In genomic region chr9:137456061-137456863, GRCh38 we compare ENCODE assay signal across 12 cellular contexts. TPM values are rescaled to one million over a fixed set of nuclear protein-coding genes. Genes with fewer than 3 reads are reported as not detected.
DNase-seq lines count a peak whose midpoint lies in the region; ATAC-seq and TF ChIP-seq lines count a peak whose summit lies in the region.
"Had no signal": no experiment of that assay in that cellular context is flagged by ENCODE, and none has a peak within 500 bp of the region (broad histone marks: within the 10 kb centered on the region; RNA-seq: fewer than 3 reads in every experiment).

No MANE protein-coding gene starts in this region.

- WGBS in SK-N-SH (ENCODE audit: low lambda C conversion rate), result 90% methylated on average over 10 of the region's 12 CpGs
- WGBS in prostate gland, result 74% methylated on average over 12 of the region's 12 CpGs

- ATAC-seq in SK-N-SH treated with all-trans-retinoic acid at 6 μM for 48 hours (no peak), GM21390 (IDR thresholded peaks at IDR 0.05; ENCODE audit: unreplicated experiment) (no peak)
- ATAC-seq: left colon had no signal

- in situ Hi-C loops in GM13976 (cut with MboI; ENCODE audit: low sequenced_read_pairs, unreplicated experiment), result no loop called here

- TF ChIP-seq POLR2A in prostate gland (IDR thresholded peaks at IDR 0.05), result no peak

- no peak for TF ChIP-seq EP300 in SK-N-SH (IDR thresholded peaks at IDR 0.05; ENCODE audit: borderline replicate concordance in 1 of 2, low read depth in 1 of 2, low read length in 1 of 2)

- intact Hi-C loops in prostate gland (cut with DNase I), result no loop called here

- no peaks in the 10 kb centered on the region for H3F3A ChIP-seq in SK-N-SH (replicated peaks; ENCODE audit: insufficient read depth)

- no peak for TF ChIP-seq RAD21 in SK-N-SH (IDR thresholded peaks at IDR 0.05; ENCODE audit: low read length)

- H3K9ac ChIP-seq in SK-N-SH, result no peak overlapping the region

- CTCF ChIA-PET in SK-N-SH (lab: Yijun Ruan, JAX), result interaction anchor here (1.1 to 5.7 kb wide), 5 partner anchors 12 to 169 kb away, joined by 3 to 53 read pairs (median 6); partner anchors contain the start of genes ENTPD8, EXD3, NOXA1 and NRARP

- peaks cover 18 to 51% of the 10 kb centered on the region in 2 experiments for H3K4me1 ChIP-seq in SK-N-SH (ENCODE audit: control insufficient read depth in 1 of 2, insufficient read depth in 2 of 2, low read depth in 1 of 2, low read length in 1 of 2)
- H3K4me1 ChIP-seq in SJSA1 (replicated peaks), result peaks cover 45% of the 10 kb centered on the region
- peaks cover 12% of the 10 kb centered on the region for H3K4me1 ChIP-seq in prostate gland (replicated peaks)

- peaks cover 10% of the 10 kb centered on the region; the same call in 1 of the 2 replicates for H3K79me2 ChIP-seq in SK-N-SH (ENCODE audit: insufficient read depth)

- peak overlapping the region; percentile 98; the same call in 1 of the 2 replicates for H3K4me2 ChIP-seq in SK-N-SH

- H3K36me3 ChIP-seq in SK-N-SH (replicated peaks in 1 of 2; ENCODE audit: control insufficient read depth in 1 of 2, insufficient read depth in 2 of 2, low read length in 1 of 2) (peaks cover 0 to 34% of the 10 kb centered on the region in 2 experiments), SJSA1 (peaks cover 51% of the 10 kb centered on the region), prostate gland (no peaks in the 10 kb centered on the region)
- H3K36me3 ChIP-seq: transverse colon had no signal

- no peaks in the 10 kb centered on the region for H3K9me3 ChIP-seq in SK-N-SH
- H3K9me3 ChIP-seq in SJSA1 (replicated peaks), result peaks cover 6% of the 10 kb centered on the region; the same call in 1 of the 2 replicates
- H3K9me3 ChIP-seq in prostate gland, result no peaks in the 10 kb centered on the region
- H3K9me3 ChIP-seq: transverse colon had no signal

- H3K9me2 ChIP-seq in SK-N-SH, result no peaks in the 10 kb centered on the region

- H3K27me3 ChIP-seq in SK-N-SH (ENCODE audit: insufficient read depth) (no peaks in the 10 kb centered on the region), SJSA1 (replicated peaks) (no peaks in the 10 kb centered on the region), prostate gland (replicated peaks; ENCODE audit: insufficient read depth) (no peaks in the 10 kb centered on the region)
- H3K27me3 ChIP-seq: transverse colon had no signal

- H3K27ac ChIP-seq in SK-N-SH (ENCODE audit: low read depth in 2 of 2, low read length in 1 of 2) (peak overlapping the region in 1 of 2 experiments; percentile 39; a peak in 1 of 4 replicates), SJSA1 (peak overlapping the region; percentile 35), prostate gland (peak overlapping the region; percentile 37 to 69)

- DNase-seq in SK-N-SH, result no peak
- DNase-seq in SJSA1 (ENCODE audit: low read depth in 1 of 2, low spot score in 2 of 2), result peak in 1 of 2 experiments; percentile 39
- peak; percentile 58 for DNase-seq in fibroblast of the aortic adventitia (ENCODE audit: low read depth)
- no peak for DNase-seq in prostate gland (ENCODE audit: low spot score)
- no peak for DNase-seq in GM13976 (ENCODE audit: low spot score)
- no peak for DNase-seq in NCI-H2196 treated with DMSO at 0.1 percent for 48 hours (lab: John Stamatoyannopoulos, UW; ENCODE audit: unreplicated experiment)
- DNase-seq: activated CD8-positive, alpha-beta memory T cell treated with anti-CD3 and anti-CD28 coated beads for 24 hours; NCI-H146; transverse colon had no signal

- no peak overlapping the region for H3K4me3 ChIP-seq in SK-N-SH (ENCODE audit: low read depth in 2 of 2, low read length in 1 of 2)
- H3K4me3 ChIP-seq in SJSA1, result no peak overlapping the region
- H3K4me3 ChIP-seq in fibroblast of the aortic adventitia (ENCODE audit: low read depth, low read length), result no peak overlapping the region
- no peak overlapping the region for H3K4me3 ChIP-seq in prostate gland
- H3K4me3 ChIP-seq: transverse colon had no signal

- peaks cover 16% of the 10 kb centered on the region for H4K20me1 ChIP-seq in SK-N-SH (ENCODE audit: insufficient read depth)

- TF ChIP-seq CTCF in SK-N-SH (IDR thresholded peaks at IDR 0.05), result no peak
- no peak for TF ChIP-seq CTCF in fibroblast of the aortic adventitia (IDR thresholded peaks at IDR 0.05; ENCODE audit: insufficient read depth, low read length)
- no peak for TF ChIP-seq CTCF in prostate gland (IDR thresholded peaks at IDR 0.05)
- no peak for TF ChIP-seq CTCF in GM13976 (IDR thresholded peaks at IDR 0.05; ENCODE audit: borderline replicate concordance, control extremely low read depth, extremely low read depth, insufficient read depth, missing control alignments)

- H2AFZ ChIP-seq in SK-N-SH (ENCODE audit: low read depth), result no peak overlapping the region

- POLR2A ChIA-PET in SK-N-SH (lab: Yijun Ruan, JAX), result no interaction called here

TF ChIP-seq in SK-N-SH, 30 proteins besides CTCF, POLR2A, EP300 and RAD21 (continues in another document):
- TF ChIP-seq GABPA (IDR thresholded peaks at IDR 0.05; ENCODE audit: low read depth) (no peak), USF2 (IDR thresholded peaks at IDR 0.05; ENCODE audit: borderline replicate concordance, low read depth, low read length) (no peak), JUND (IDR thresholded peaks at IDR 0.05) (no peak), SIN3A (IDR thresholded peaks at IDR 0.05; ENCODE audit: borderline replicate concordance, low read depth, low read length) (no peak)

TF ChIP-seq in SK-N-SH treated with all-trans-retinoic acid at 6 μM for 48 hours, 23 proteins besides CTCF, POLR2A, EP300 and RAD21:
- TF ChIP-seq OSR1 (CRISPR knock-in tag; IDR thresholded peaks at IDR 0.05) (no peak), RARB (CRISPR knock-in tag; IDR thresholded peaks at IDR 0.05) (no peak), PATZ1 (CRISPR knock-in tag; IDR thresholded peaks at IDR 0.05; ENCODE audit: borderline replicate concordance) (no peak), CSDC2 (CRISPR knock-in tag; IDR thresholded peaks at IDR 0.05) (no peak), CSRNP3 (CRISPR knock-in tag; IDR thresholded peaks at IDR 0.05) (no peak)

RNA-seq across cellular contexts. Expression of gene NSMF, which starts 2.9 kb away (rescaled TPM):
- polyA plus RNA-seq in SK-N-SH (2012; rRNA removed), result 58.6 and 58.8 TPM in 2 replicates
- 23.7 and 36.2 TPM in 2 replicates for polyA plus RNA-seq in SK-N-SH (2012; cell fraction: cytosol; rRNA removed)
- polyA plus RNA-seq in SK-N-SH (2012; cell fraction: nucleus; rRNA removed), result 185 and 220 TPM in 2 replicates
- total RNA-seq in SJSA1 (2014; rRNA removed; shearing (Covaris generic)), result 11.6 and 17.9 TPM in 2 replicates
- total RNA-seq in fibroblast of the aortic adventitia (ENCODE audit: low replicate concordance) (29.1 and 29.6 TPM in 2 replicates), prostate gland (100 to 1,000 TPM in 1 of 2 donors, 10 to 100 TPM in 1; 42.4 to 128 TPM)

RNA-seq across cellular contexts. Expression of gene ENTPD8, which starts 15.1 kb away (rescaled TPM):
- 0.18 and 0.30 TPM in 2 replicates for polyA plus RNA-seq in SK-N-SH (2012; rRNA removed)
- polyA plus RNA-seq in SK-N-SH (2012; cell fraction: cytosol; rRNA removed), result 0.03 and 0.12 TPM in 2 replicates
- polyA plus RNA-seq in SK-N-SH (2012; cell fraction: nucleus; rRNA removed), result 2.2 and 2.6 TPM in 2 replicates
- not detected in 2 replicates for total RNA-seq in SJSA1 (2014; rRNA removed; shearing (Covaris generic))
- total RNA-seq in fibroblast of the aortic adventitia (ENCODE audit: low replicate concordance) (not detected in 2 replicates), prostate gland (1 to 10 TPM; 1.8 TPM)

RNA-seq across cellular contexts. Expression of gene NOXA1, which starts 33.1 kb away (rescaled TPM):
- 0.39 and 0.67 TPM in 2 replicates for polyA plus RNA-seq in SK-N-SH (2012; rRNA removed)
- polyA plus RNA-seq in SK-N-SH (2012; cell fraction: cytosol; rRNA removed), result 0.12 and 0.22 TPM in 2 replicates
- polyA plus RNA-seq in SK-N-SH (2012; cell fraction: nucleus; rRNA removed), result 5.1 and 9.4 TPM in 2 replicates
- total RNA-seq in SJSA1 (2014; rRNA removed; shearing (Covaris generic)), result not detected in 2 replicates
- 0.36 and 0.74 TPM in 2 replicates for total RNA-seq in fibroblast of the aortic adventitia (ENCODE audit: low replicate concordance)
- total RNA-seq in prostate gland, result 10 to 100 TPM in 1 of 2 donors, 1 to 10 TPM in 1; 7.5 to 17.1 TPM

RNA-seq across cellular contexts. Expression of gene EXD3, which starts 33.3 kb away (rescaled TPM):
- polyA plus RNA-seq in SK-N-SH (2012; rRNA removed), result 11.5 and 14.2 TPM in 2 replicates
- 5.2 and 7.4 TPM in 2 replicates for polyA plus RNA-seq in SK-N-SH (2012; cell fraction: cytosol; rRNA removed)
- 50.1 and 63.9 TPM in 2 replicates for polyA plus RNA-seq in SK-N-SH (2012; cell fraction: nucleus; rRNA removed)
- total RNA-seq in SJSA1 (2014; rRNA removed; shearing (Covaris generic)), result 1.8 and 4.0 TPM in 2 replicates
- total RNA-seq in fibroblast of the aortic adventitia (ENCODE audit: low replicate concordance), result 5.2 and 14.3 TPM in 2 replicates
- total RNA-seq in prostate gland, result 10 to 100 TPM; 32.6 to 44.8 TPM
